In genomic region chr22:41362615-41363014, GRCh38 we compare ENCODE assay signal across 19 cellular contexts. TPM values are rescaled to one million over a fixed set of nuclear protein-coding genes. Genes with fewer than 3 reads are reported as not detected.
DNase-seq lines count a peak whose midpoint lies in the region; ATAC-seq and TF ChIP-seq lines count a peak whose summit lies in the region.
"Had no signal": no experiment of that assay in that cellular context is flagged by ENCODE, and none has a peak within 500 bp of the region (broad histone marks: within the 10 kb centered on the region; RNA-seq: fewer than 3 reads in every experiment).

No MANE protein-coding gene starts in this region.

- ATAC-seq in activated CD8-positive, alpha-beta T cell treated with anti-CD3 and anti-CD28 coated beads for 36 hours, result no peak
- no peak for ATAC-seq in HG03432 (IDR thresholded peaks at IDR 0.05; ENCODE audit: unreplicated experiment)

- no peaks in the 10 kb centered on the region for H3K27me3 Mint-ChIP-seq in Caco-2 (ENCODE audit: insufficient read depth, unreplicated experiment)
- H3K27me3 Mint-ChIP-seq in neural progenitor cell (ENCODE audit: insufficient read depth, low read depth), result peaks cover 4% of the 10 kb centered on the region
- H3K27me3 Mint-ChIP-seq in activated CD8-positive, alpha-beta T cell treated with anti-CD3 and anti-CD28 coated beads for 36 hours, result peaks cover 6% of the 10 kb centered on the region
- H3K27me3 Mint-ChIP-seq in endodermal cell (ENCODE audit: insufficient read depth), result peaks cover 3% of the 10 kb centered on the region

- H3K27me3 ChIP-seq in Caco-2 (replicated peaks; ENCODE audit: control insufficient read depth, insufficient read depth, low read length), result no peaks in the 10 kb centered on the region
- H3K27me3 ChIP-seq in WERI-Rb-1 (ENCODE audit: insufficient read depth, low read depth, severe bottlenecking), result no peaks in the 10 kb centered on the region
- H3K27me3 ChIP-seq in neural progenitor cell, result no peaks in the 10 kb centered on the region
- no peaks in the 10 kb centered on the region for H3K27me3 ChIP-seq in endodermal cell (ENCODE audit: control insufficient read depth, insufficient read depth, low read length, poor library complexity, severe bottlenecking)

- peaks cover 20% of the 10 kb centered on the region for H3F3A ChIP-seq in neural progenitor cell (ENCODE audit: low read depth)

- POLR2A ChIA-PET in Caco-2 (lab: Charles Lee), result interaction anchor here (0.9 kb wide), 1 partner anchor 37 kb away, joined by 3 read pairs; no protein-coding TSS in a partner anchor
- POLR2A ChIA-PET in activated CD8-positive, alpha-beta T cell treated with anti-CD3 and anti-CD28 coated beads for 36 hours (lab: Charles Lee), result no interaction called here

- DNase-seq in Caco-2 (no peak), WERI-Rb-1 (no peak), fibroblast of mammary gland (ENCODE audit: low read depth) (peak; percentile 14), neural progenitor cell (ENCODE audit: low spot score) (no peak), endodermal cell (no peak)
- DNase-seq in activated CD8-positive, alpha-beta T cell treated with anti-CD3 and anti-CD28 coated beads for 36 hours, result no peak
- DNase-seq: 8988T; ACHN; Calu3; CD4-positive, CD25-positive, alpha-beta regulatory T cell; DMS 273 treated with DMSO at 0.1 percent for 48 hours; DMS79 treated with DMSO at 0.1 percent for 48 hours; GOT3; HFFc6; KBM-7 had no signal

- H3K27ac Mint-ChIP-seq in Caco-2 (ENCODE audit: unreplicated experiment), result peak overlapping the region; percentile 23
- peak overlapping the region; percentile 59 for H3K27ac Mint-ChIP-seq in neural progenitor cell
- no peak overlapping the region for H3K27ac Mint-ChIP-seq in activated CD8-positive, alpha-beta T cell treated with anti-CD3 and anti-CD28 coated beads for 36 hours
- H3K27ac Mint-ChIP-seq in endodermal cell, result no peak overlapping the region
- H3K27ac Mint-ChIP-seq: CD4-positive, CD25-positive, alpha-beta regulatory T cell; HFFc6 had no signal

- H3K4me1 Mint-ChIP-seq in Caco-2 (ENCODE audit: low read depth, unreplicated experiment) (peaks cover 23% of the 10 kb centered on the region), neural progenitor cell (peaks cover 26% of the 10 kb centered on the region), endodermal cell (peaks cover 13% of the 10 kb centered on the region)
- no peaks in the 10 kb centered on the region for H3K4me1 Mint-ChIP-seq in activated CD8-positive, alpha-beta T cell treated with anti-CD3 and anti-CD28 coated beads for 36 hours (ENCODE audit: low read depth)
- H3K4me1 Mint-ChIP-seq: CD4-positive, CD25-positive, alpha-beta regulatory T cell had no signal

- WGBS in endodermal cell (ENCODE audit: insufficient coverage in 1 of 2, insufficient read length in 1 of 2), 2 experiments, result 93 to 96% methylated on average over 2 to 5 of the region's 5 CpGs

- H3K4me1 ChIP-seq in Caco-2, result peaks cover 57% of the 10 kb centered on the region
- peaks cover 27% of the 10 kb centered on the region for H3K4me1 ChIP-seq in neural progenitor cell
- peaks cover 13% of the 10 kb centered on the region for H3K4me1 ChIP-seq in endodermal cell (ENCODE audit: control insufficient read depth, insufficient read depth, low read length)

- no TSS peak for BruUV-seq in Caco-2 (replicated peaks; lab: Mats Ljungman, UMichigan)

- H3K4me3 ChIP-seq in Caco-2 (ENCODE audit: low read depth, low read length) (no peak overlapping the region), WERI-Rb-1 (ENCODE audit: low read depth, low read length) (no peak overlapping the region), fibroblast of mammary gland (ENCODE audit: control insufficient read depth, low read depth, low read length) (no peak overlapping the region), neural progenitor cell (no peak overlapping the region), endodermal cell (ENCODE audit: low read length) (no peak overlapping the region)
- H3K4me3 ChIP-seq: BLaER1 treated with 17β-estradiol and CSF1 and Interleukin-3, amounts not matched to agents 10 nM and 100 nM; HAP-1 had no signal

- H3K36me3 ChIP-seq in Caco-2 (ENCODE audit: control insufficient read depth, insufficient read depth, low read length) (no peaks in the 10 kb centered on the region; the same call in 1 of the 2 replicates), WERI-Rb-1 (peaks cover 5% of the 10 kb centered on the region), neural progenitor cell (no peaks in the 10 kb centered on the region), endodermal cell (ENCODE audit: control insufficient read depth, insufficient read depth, low read length) (peaks cover 7% of the 10 kb centered on the region)
- H3K36me3 ChIP-seq: HAP-1 had no signal

- H2AFZ ChIP-seq in neural progenitor cell (replicated peaks), result no peak overlapping the region

- H3K36me3 Mint-ChIP-seq in Caco-2 (ENCODE audit: insufficient read depth, unreplicated experiment) (peaks cover 34% of the 10 kb centered on the region), neural progenitor cell (peaks cover 2% of the 10 kb centered on the region), endodermal cell (ENCODE audit: low read depth) (peaks cover 4% of the 10 kb centered on the region)
- no peaks in the 10 kb centered on the region for H3K36me3 Mint-ChIP-seq in activated CD8-positive, alpha-beta T cell treated with anti-CD3 and anti-CD28 coated beads for 36 hours (ENCODE audit: low read depth)
- H3K36me3 Mint-ChIP-seq: CD4-positive, CD25-positive, alpha-beta regulatory T cell had no signal

- H3K9me3 Mint-ChIP-seq in Caco-2 (ENCODE audit: unreplicated experiment) (no peaks in the 10 kb centered on the region), neural progenitor cell (no peaks in the 10 kb centered on the region), endodermal cell (no peaks in the 10 kb centered on the region)
- no peaks in the 10 kb centered on the region for H3K9me3 Mint-ChIP-seq in activated CD8-positive, alpha-beta T cell treated with anti-CD3 and anti-CD28 coated beads for 36 hours
- H3K9me3 Mint-ChIP-seq: HFFc6 had no signal

- H3K27ac ChIP-seq in WERI-Rb-1 (peak overlapping the region; percentile 93), neural progenitor cell (no peak overlapping the region), endodermal cell (ENCODE audit: low read depth, low read length) (no peak overlapping the region)
- H3K27ac ChIP-seq: BLaER1 treated with 17β-estradiol and CSF1 and Interleukin-3, amounts not matched to agents 10 nM and 100 nM; HL-60 had no signal

- peaks cover 4% of the 10 kb centered on the region for H4K20me1 ChIP-seq in neural progenitor cell (ENCODE audit: low read depth)

- intact Hi-C loops in Caco-2 (cut with micrococcal nuclease; ENCODE audit: unreplicated experiment), result loop anchor here (5.0 kb wide), 1 partner anchor 75 kb away; the partner anchor contains the start of gene RANGAP1
- intact Hi-C loops in activated CD8-positive, alpha-beta T cell treated with anti-CD3 and anti-CD28 coated beads for 36 hours (cut with micrococcal nuclease), result no loop called here

- no peak overlapping the region for H3K4me2 ChIP-seq in neural progenitor cell
- H3K4me2 ChIP-seq: BLaER1 treated with 17β-estradiol and CSF1 and Interleukin-3, amounts not matched to agents 10 nM and 100 nM had no signal

- CTCF ChIA-PET in Caco-2 (lab: Charles Lee), result no interaction called here
- CTCF ChIA-PET in activated CD8-positive, alpha-beta T cell treated with anti-CD3 and anti-CD28 coated beads for 36 hours (lab: Charles Lee), result no interaction called here

- H3K4me3 Mint-ChIP-seq in Caco-2 (ENCODE audit: unreplicated experiment) (no peak overlapping the region), neural progenitor cell (no peak overlapping the region), endodermal cell (no peak overlapping the region)
- no peak overlapping the region for H3K4me3 Mint-ChIP-seq in activated CD8-positive, alpha-beta T cell treated with anti-CD3 and anti-CD28 coated beads for 36 hours
- H3K4me3 Mint-ChIP-seq: CD4-positive, CD25-positive, alpha-beta regulatory T cell; HFFc6 had no signal

- H3K9ac ChIP-seq in neural progenitor cell (no peak overlapping the region), endodermal cell (ENCODE audit: extremely low read depth, low read length, poor library complexity, severe bottlenecking) (no peak overlapping the region)
- H3K9ac ChIP-seq: BLaER1 treated with 17β-estradiol and CSF1 and Interleukin-3, amounts not matched to agents 10 nM and 100 nM had no signal

- H3K9me3 ChIP-seq in Caco-2 (no peaks in the 10 kb centered on the region), WERI-Rb-1 (ENCODE audit: severe bottlenecking) (no peaks in the 10 kb centered on the region), neural progenitor cell (ENCODE audit: low read depth) (no peaks in the 10 kb centered on the region), endodermal cell (ENCODE audit: control insufficient read depth, low read length) (no peaks in the 10 kb centered on the region)
- H3K9me3 ChIP-seq: BLaER1 treated with 17β-estradiol and CSF1 and Interleukin-3, amounts not matched to agents 10 nM and 100 nM; HAP-1 had no signal

- TF ChIP-seq CTCF in Caco-2 (IDR thresholded peaks at IDR 0.05; ENCODE audit: insufficient read depth in 1 of 2, low read depth in 1 of 2, low read length in 1 of 2, severe bottlenecking in 1 of 2, unreplicated experiment in 1 of 2) (no peak), WERI-Rb-1 (IDR thresholded peaks at IDR 0.05; ENCODE audit: low read depth, low read length) (no peak), fibroblast of mammary gland (conservative IDR thresholded peaks at IDR 0.05; ENCODE audit: control insufficient read depth, insufficient read depth, low read depth, low read length) (no peak), neural progenitor cell (IDR thresholded peaks at IDR 0.05) (no peak), endodermal cell (conservative IDR thresholded peaks at IDR 0.05) (no peak)
- TF ChIP-seq CTCF in activated CD8-positive, alpha-beta T cell treated with anti-CD3 and anti-CD28 coated beads for 36 hours (IDR thresholded peaks at IDR 0.05), result no peak

- H3K79me2 ChIP-seq in neural progenitor cell (ENCODE audit: low read depth), result no peaks in the 10 kb centered on the region

RNA-seq across cellular contexts. Expression of gene TEF, which starts 19.1 kb away (rescaled TPM):
- total RNA-seq in Caco-2 (2022) (13.8 and 17.8 TPM in 2 replicates), neural progenitor cell (ENCODE audit: low replicate concordance) (11.0 and 17.2 TPM in 2 replicates), endodermal cell (1 to 10 TPM; 4.7 to 7.9 TPM)
- total RNA-seq in activated CD8-positive, alpha-beta T cell treated with anti-CD3 and anti-CD28 coated beads for 36 hours, result 1 to 10 TPM; 1.4 to 2.0 TPM
- polyA plus RNA-seq in endodermal cell (2013, experiment 1 of 2), result 10.7 TPM
- 10.4 TPM for polyA plus RNA-seq in endodermal cell (2013, experiment 2 of 2)

Comparison
In these comparisons a context has a peak if more than half of its experiments do, and no peak if none do; other contexts are left out.
1. H3K27ac Mint-ChIP-seq: peak in Caco-2 (single experiment) and neural progenitor cell (single experiment); none in activated CD8-positive, alpha-beta T cell treated with anti-CD3 and anti-CD28 coated beads for 36 hours (single experiment) and endodermal cell (single experiment).